1 cellular context compared by ENCODE assay signal in the genomic region with DNA sequence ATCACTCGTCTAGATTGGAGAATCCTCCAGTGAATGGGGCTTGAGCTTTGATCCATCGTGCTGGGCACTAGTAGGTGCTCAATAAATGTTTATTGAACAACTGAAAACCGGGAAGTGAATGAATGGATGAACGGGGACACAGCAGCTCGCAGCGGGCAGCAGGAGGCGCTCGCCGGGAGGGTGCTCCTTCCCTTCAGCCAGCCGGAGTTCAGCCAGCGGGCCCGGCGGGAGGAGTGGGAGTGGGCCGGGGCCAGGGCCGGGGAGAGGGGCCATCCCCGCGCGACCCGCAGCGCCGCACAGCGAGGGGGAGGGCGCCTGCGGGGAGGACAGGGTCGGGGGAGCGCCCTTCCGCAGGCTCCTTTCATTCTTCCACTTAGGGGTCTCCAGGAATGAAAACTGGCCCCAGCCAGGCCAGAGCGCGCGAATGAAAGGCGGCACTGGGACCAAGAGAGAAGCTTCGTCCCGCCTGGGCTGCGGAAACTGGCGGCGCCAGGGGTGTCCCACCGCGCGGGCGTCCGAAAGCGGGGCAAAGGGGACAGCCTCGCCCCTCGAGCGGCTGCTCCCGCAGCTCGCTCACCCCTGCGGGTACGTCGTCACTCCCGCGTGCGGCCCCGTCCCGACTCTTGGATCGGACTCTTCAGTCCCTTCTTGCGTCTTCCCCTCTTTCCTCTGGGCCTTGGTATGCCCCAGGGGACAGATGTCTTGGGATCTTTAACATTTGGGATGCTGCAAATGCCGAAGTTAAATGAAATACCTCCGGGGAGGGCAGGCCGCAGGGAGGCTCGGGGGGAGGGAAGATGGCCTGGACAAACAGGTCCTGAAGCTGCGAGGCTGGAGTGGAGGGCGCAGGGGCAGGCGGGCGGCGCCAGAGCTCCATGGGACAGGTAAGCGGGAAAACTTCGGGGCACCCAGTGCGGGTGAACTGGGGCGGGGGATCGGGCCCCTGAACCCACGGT.
TF ChIP-seq lines count a peak whose summit lies in the region.

No MANE protein-coding gene starts in this region.

TF ChIP-seq in HEK293, 187 proteins besides CTCF, POLR2A, EP300 and RAD21 (continued from another document and continues in another):
- TF ChIP-seq, protein P1, sequence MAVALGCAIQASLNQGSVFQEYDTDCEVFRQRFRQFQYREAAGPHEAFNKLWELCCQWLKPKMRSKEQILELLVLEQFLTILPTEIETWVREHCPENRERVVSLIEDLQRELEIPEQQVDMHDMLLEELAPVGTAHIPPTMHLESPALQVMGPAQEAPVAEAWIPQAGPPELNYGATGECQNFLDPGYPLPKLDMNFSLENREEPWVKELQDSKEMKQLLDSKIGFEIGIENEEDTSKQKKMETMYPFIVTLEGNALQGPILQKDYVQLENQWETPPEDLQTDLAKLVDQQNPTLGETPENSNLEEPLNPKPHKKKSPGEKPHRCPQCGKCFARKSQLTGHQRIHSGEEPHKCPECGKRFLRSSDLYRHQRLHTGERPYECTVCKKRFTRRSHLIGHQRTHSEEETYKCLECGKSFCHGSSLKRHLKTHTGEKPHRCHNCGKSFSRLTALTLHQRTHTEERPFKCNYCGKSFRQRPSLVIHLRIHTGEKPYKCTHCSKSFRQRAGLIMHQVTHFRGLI (tag by site-specific recombination; IDR thresholded peaks at IDR 0.05): no peak
- TF ChIP-seq ZNF37A (tag by site-specific recombination; IDR thresholded peaks at IDR 0.05) (no peak), ZNF785 (tag by site-specific recombination; IDR thresholded peaks at IDR 0.05) (peak; percentile 20; the same call in 1 of the 2 replicates), GLIS2 (tag by site-specific recombination; IDR thresholded peaks at IDR 0.05) (peak; percentile 17; the same call in 1 of the 2 replicates), HOXA7 (CRISPR knock-in tag; IDR thresholded peaks at IDR 0.05; ENCODE audit: borderline replicate concordance) (no peak), ZNF416 (tag by site-specific recombination; IDR thresholded peaks at IDR 0.05) (no peak), ZNF621 (tag by site-specific recombination; IDR thresholded peaks at IDR 0.05) (no peak), ZBTB1 (tag by site-specific recombination; IDR thresholded peaks at IDR 0.05) (no peak), ZSCAN30 (tag by site-specific recombination; IDR thresholded peaks at IDR 0.05) (no peak; the same call in 1 of the 2 replicates), ZNF221 (tag by site-specific recombination; IDR thresholded peaks at IDR 0.05; ENCODE audit: borderline replicate concordance) (no peak), ZNF48 (tag by site-specific recombination; IDR thresholded peaks at IDR 0.05) (no peak), ZBTB20 (tag by site-specific recombination; IDR thresholded peaks at IDR 0.05) (no peak; the same call in 1 of the 2 replicates), ZNF433 (tag by site-specific recombination; IDR thresholded peaks at IDR 0.05; ENCODE audit: low read depth) (no peak), ZNF707 (tag by site-specific recombination; IDR thresholded peaks at IDR 0.05) (no peak), ZNF174 (tag by site-specific recombination; IDR thresholded peaks at IDR 0.05) (no peak), ZNF777 (tag by site-specific recombination; IDR thresholded peaks at IDR 0.05; ENCODE audit: borderline replicate concordance) (no peak), ZNF302 (tag by site-specific recombination; IDR thresholded peaks at IDR 0.05; ENCODE audit: low read depth) (no peak), MEIS1 (CRISPR knock-in tag; IDR thresholded peaks at IDR 0.05; ENCODE audit: borderline replicate concordance) (no peak), ZNF2 (tag by site-specific recombination; IDR thresholded peaks at IDR 0.05) (no peak), GFI1B (tag by site-specific recombination; IDR thresholded peaks at IDR 0.05) (no peak), ZNF23 (tag by site-specific recombination; IDR thresholded peaks at IDR 0.05; ENCODE audit: borderline replicate concordance) (no peak), ZNF521 (tag by site-specific recombination; IDR thresholded peaks at IDR 0.05) (no peak), ZNF114 (tag by site-specific recombination; IDR thresholded peaks at IDR 0.05) (no peak), ZBTB48 (tag by site-specific recombination; IDR thresholded peaks at IDR 0.05) (peak; percentile 92), ZNF404 (tag by site-specific recombination; IDR thresholded peaks at IDR 0.05) (no peak), RBAK (tag by site-specific recombination; IDR thresholded peaks at IDR 0.05) (no peak), ZFHX2 (tag by site-specific recombination; conservative IDR thresholded peaks at IDR 0.05) (peak; percentile 65), YY1 (tag by site-specific recombination; IDR thresholded peaks at IDR 0.05) (no peak), ZFP41 (tag by site-specific recombination; IDR thresholded peaks at IDR 0.05; ENCODE audit: borderline replicate concordance) (no peak), ZNF701 (tag by site-specific recombination; IDR thresholded peaks at IDR 0.05) (no peak), ZNF791 (tag by site-specific recombination; IDR thresholded peaks at IDR 0.05) (no peak), ZNF311 (tag by site-specific recombination; IDR thresholded peaks at IDR 0.05; ENCODE audit: borderline replicate concordance) (no peak), ZIC2 (tag by site-specific recombination; IDR thresholded peaks at IDR 0.05) (peak; percentile 85), IKZF3 (tag by site-specific recombination; IDR thresholded peaks at IDR 0.05) (peak; percentile 82), EGR2 (tag by site-specific recombination; IDR thresholded peaks at IDR 0.05; ENCODE audit: low read depth) (no peak), ZBTB7A (tag by site-specific recombination; IDR thresholded peaks at IDR 0.05; ENCODE audit: low read depth) (peak; percentile 41; the same call in 1 of the 2 replicates), ZNF624 (tag by site-specific recombination; IDR thresholded peaks at IDR 0.05) (no peak), ZFP69B (tag by site-specific recombination; IDR thresholded peaks at IDR 0.05) (no peak), WT1 (tag by site-specific recombination; IDR thresholded peaks at IDR 0.05) (no peak)
- TF ChIP-seq, protein P2, sequence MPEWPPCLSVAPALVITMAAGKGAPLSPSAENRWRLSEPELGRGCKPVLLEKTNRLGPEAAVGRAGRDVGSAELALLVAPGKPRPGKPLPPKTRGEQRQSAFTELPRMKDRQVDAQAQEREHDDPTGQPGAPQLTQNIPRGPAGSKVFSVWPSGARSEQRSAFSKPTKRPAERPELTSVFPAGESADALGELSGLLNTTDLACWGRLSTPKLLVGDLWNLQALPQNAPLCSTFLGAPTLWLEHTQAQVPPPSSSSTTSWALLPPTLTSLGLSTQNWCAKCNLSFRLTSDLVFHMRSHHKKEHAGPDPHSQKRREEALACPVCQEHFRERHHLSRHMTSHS (tag by site-specific recombination; IDR thresholded peaks at IDR 0.05): no peak
- TF ChIP-seq, protein P3, sequence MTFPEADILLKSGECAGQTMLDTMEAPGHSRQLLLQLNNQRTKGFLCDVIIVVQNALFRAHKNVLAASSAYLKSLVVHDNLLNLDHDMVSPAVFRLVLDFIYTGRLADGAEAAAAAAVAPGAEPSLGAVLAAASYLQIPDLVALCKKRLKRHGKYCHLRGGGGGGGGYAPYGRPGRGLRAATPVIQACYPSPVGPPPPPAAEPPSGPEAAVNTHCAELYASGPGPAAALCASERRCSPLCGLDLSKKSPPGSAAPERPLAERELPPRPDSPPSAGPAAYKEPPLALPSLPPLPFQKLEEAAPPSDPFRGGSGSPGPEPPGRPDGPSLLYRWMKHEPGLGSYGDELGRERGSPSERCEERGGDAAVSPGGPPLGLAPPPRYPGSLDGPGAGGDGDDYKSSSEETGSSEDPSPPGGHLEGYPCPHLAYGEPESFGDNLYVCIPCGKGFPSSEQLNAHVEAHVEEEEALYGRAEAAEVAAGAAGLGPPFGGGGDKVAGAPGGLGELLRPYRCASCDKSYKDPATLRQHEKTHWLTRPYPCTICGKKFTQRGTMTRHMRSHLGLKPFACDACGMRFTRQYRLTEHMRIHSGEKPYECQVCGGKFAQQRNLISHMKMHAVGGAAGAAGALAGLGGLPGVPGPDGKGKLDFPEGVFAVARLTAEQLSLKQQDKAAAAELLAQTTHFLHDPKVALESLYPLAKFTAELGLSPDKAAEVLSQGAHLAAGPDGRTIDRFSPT (tag by site-specific recombination; IDR thresholded peaks at IDR 0.05): no peak
- TF ChIP-seq, protein P4, sequence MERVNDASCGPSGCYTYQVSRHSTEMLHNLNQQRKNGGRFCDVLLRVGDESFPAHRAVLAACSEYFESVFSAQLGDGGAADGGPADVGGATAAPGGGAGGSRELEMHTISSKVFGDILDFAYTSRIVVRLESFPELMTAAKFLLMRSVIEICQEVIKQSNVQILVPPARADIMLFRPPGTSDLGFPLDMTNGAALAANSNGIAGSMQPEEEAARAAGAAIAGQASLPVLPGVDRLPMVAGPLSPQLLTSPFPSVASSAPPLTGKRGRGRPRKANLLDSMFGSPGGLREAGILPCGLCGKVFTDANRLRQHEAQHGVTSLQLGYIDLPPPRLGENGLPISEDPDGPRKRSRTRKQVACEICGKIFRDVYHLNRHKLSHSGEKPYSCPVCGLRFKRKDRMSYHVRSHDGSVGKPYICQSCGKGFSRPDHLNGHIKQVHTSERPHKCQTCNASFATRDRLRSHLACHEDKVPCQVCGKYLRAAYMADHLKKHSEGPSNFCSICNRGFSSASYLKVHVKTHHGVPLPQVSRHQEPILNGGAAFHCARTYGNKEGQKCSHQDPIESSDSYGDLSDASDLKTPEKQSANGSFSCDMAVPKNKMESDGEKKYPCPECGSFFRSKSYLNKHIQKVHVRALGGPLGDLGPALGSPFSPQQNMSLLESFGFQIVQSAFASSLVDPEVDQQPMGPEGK (tag by site-specific recombination; IDR thresholded peaks at IDR 0.05): peak; percentile 50
- TF ChIP-seq, protein P5, sequence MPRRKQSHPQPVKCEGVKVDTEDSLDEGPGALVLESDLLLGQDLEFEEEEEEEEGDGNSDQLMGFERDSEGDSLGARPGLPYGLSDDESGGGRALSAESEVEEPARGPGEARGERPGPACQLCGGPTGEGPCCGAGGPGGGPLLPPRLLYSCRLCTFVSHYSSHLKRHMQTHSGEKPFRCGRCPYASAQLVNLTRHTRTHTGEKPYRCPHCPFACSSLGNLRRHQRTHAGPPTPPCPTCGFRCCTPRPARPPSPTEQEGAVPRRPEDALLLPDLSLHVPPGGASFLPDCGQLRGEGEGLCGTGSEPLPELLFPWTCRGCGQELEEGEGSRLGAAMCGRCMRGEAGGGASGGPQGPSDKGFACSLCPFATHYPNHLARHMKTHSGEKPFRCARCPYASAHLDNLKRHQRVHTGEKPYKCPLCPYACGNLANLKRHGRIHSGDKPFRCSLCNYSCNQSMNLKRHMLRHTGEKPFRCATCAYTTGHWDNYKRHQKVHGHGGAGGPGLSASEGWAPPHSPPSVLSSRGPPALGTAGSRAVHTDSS (tag by site-specific recombination; IDR thresholded peaks at IDR 0.05): no peak
- TF ChIP-seq, protein P6, sequence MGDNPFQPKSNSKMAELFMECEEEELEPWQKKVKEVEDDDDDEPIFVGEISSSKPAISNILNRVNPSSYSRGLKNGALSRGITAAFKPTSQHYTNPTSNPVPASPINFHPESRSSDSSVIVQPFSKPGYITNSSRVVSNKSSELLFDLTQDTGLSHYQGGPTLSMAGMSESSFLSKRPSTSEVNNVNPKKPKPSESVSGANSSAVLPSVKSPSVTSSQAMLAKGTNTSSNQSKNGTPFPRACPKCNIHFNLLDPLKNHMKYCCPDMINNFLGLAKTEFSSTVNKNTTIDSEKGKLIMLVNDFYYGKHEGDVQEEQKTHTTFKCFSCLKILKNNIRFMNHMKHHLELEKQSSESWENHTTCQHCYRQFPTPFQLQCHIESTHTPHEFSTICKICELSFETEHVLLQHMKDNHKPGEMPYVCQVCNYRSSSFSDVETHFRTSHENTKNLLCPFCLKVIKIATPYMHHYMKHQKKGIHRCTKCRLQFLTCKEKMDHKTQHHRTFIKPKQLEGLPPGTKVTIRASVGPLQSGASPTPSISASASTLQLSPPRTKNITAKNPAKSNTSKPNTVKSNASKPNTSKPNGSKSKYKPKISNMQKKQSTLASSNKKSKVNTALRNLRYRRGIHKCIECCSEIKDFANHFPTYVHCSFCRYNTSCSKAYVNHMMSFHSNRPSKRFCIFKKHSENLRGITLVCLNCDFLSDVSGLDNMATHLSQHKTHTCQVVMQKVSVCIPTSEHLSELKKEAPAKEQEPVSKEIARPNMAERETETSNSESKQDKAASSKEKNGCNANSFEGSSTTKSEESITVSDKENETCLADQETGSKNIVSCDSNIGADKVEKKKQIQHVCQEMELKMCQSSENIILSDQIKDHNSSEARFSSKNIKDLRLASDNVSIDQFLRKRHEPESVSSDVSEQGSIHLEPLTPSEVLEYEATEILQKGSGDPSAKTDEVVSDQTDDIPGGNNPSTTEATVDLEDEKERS (tag by site-specific recombination; IDR thresholded peaks at IDR 0.05): no peak
- TF ChIP-seq, protein P7, sequence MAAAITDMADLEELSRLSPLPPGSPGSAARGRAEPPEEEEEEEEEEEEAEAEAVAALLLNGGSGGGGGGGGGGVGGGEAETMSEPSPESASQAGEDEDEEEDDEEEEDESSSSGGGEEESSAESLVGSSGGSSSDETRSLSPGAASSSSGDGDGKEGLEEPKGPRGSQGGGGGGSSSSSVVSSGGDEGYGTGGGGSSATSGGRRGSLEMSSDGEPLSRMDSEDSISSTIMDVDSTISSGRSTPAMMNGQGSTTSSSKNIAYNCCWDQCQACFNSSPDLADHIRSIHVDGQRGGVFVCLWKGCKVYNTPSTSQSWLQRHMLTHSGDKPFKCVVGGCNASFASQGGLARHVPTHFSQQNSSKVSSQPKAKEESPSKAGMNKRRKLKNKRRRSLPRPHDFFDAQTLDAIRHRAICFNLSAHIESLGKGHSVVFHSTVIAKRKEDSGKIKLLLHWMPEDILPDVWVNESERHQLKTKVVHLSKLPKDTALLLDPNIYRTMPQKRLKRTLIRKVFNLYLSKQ (tag by site-specific recombination; IDR thresholded peaks at IDR 0.05; ENCODE audit: borderline replicate concordance): no peak
- TF ChIP-seq, protein P8, sequence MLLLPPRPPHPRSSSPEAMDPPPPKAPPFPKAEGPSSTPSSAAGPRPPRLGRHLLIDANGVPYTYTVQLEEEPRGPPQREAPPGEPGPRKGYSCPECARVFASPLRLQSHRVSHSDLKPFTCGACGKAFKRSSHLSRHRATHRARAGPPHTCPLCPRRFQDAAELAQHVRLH (tag by site-specific recombination; IDR thresholded peaks at IDR 0.05): peak; percentile 81
- TF ChIP-seq, protein P9, sequence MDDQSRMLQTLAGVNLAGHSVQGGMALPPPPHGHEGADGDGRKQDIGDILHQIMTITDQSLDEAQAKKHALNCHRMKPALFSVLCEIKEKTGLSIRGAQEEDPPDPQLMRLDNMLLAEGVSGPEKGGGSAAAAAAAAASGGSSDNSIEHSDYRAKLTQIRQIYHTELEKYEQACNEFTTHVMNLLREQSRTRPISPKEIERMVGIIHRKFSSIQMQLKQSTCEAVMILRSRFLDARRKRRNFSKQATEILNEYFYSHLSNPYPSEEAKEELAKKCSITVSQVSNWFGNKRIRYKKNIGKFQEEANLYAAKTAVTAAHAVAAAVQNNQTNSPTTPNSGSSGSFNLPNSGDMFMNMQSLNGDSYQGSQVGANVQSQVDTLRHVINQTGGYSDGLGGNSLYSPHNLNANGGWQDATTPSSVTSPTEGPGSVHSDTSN (CRISPR knock-in tag; IDR thresholded peaks at IDR 0.05): no peak
- TF ChIP-seq, protein P10, sequence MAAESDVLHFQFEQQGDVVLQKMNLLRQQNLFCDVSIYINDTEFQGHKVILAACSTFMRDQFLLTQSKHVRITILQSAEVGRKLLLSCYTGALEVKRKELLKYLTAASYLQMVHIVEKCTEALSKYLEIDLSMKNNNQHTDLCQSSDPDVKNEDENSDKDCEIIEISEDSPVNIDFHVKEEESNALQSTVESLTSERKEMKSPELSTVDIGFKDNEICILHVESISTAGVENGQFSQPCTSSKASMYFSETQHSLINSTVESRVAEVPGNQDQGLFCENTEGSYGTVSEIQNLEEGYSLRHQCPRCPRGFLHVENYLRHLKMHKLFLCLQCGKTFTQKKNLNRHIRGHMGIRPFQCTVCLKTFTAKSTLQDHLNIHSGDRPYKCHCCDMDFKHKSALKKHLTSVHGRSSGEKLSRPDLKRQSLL (tag by site-specific recombination; IDR thresholded peaks at IDR 0.05): no peak
